Comparison of ENCODE assay signal across 16 cellular contexts in genomic region chr5:87399720-87400119, GRCh38. TPM values are rescaled to one million over a fixed set of nuclear protein-coding genes. Genes with fewer than 3 reads are reported as not detected.
DNase-seq lines count a peak whose midpoint lies in the region; ATAC-seq and TF ChIP-seq lines count a peak whose summit lies in the region.
"Had no signal": no experiment of that assay in that cellular context is flagged by ENCODE, and none has a peak within 500 bp of the region (broad histone marks: within the 10 kb centered on the region; RNA-seq: fewer than 3 reads in every experiment).

No MANE protein-coding gene starts in this region.

- H3K23ac ChIP-seq in neuronal stem cell (ENCODE audit: low read depth, low read length, poor library complexity) = no peak overlapping the region

- H3K4me3 Mint-ChIP-seq in activated CD8-positive, alpha-beta T cell treated with anti-CD3 and anti-CD28 coated beads for 36 hours = no peak overlapping the region
- no peak overlapping the region for H3K4me3 Mint-ChIP-seq in activated CD8-positive, alpha-beta T cell treated with anti-CD3 and anti-CD28 coated beads, Interleukin-2, amount 10 ng/mL, durations not matched to agents 7 days and 5 days
- H3K4me3 Mint-ChIP-seq in stimulated activated effector memory CD8-positive, alpha-beta T cell treated with anti-CD3 and anti-CD28 coated beads, Interleukin-12 subunit alpha, Interleukin-12 subunit beta, amount 100 ng/mL, for 72 hours = no peak overlapping the region
- H3K4me3 Mint-ChIP-seq: activated T-helper 1 cell treated with anti-CD3 and anti-CD28 coated beads, Interleukin-12 subunit alpha, Interleukin-12 subunit beta, Interleukin-2, Interleukin-4 antibody, amounts not matched to agents 30 ng/mL and 10 ng/mL and 1 ng/mL, durations not matched to agents 14 hours and 24 hours and 36 hours; GM23338; type B pancreatic cell had no signal

- H3K36me3 ChIP-seq in neuronal stem cell (replicated peaks in 1 of 2; ENCODE audit: control insufficient read depth in 2 of 2, insufficient read depth in 2 of 2, low read length in 2 of 2) = peaks cover 16 to 99% of the 10 kb centered on the region in 2 donors

- intact Hi-C loops in activated CD8-positive, alpha-beta T cell treated with anti-CD3 and anti-CD28 coated beads for 36 hours (cut with micrococcal nuclease) = loop anchor here (10.0 kb wide), 2 partner anchors 135 to 275 kb away; partner anchors contain the start of gene RASA1

- H2AFZ ChIP-seq in neuronal stem cell (ENCODE audit: low read length) = no peak overlapping the region
- H2AFZ ChIP-seq: GM23338 had no signal

- H2BK12ac ChIP-seq in neuronal stem cell (ENCODE audit: low read length) = no peak overlapping the region

- H3K9me3 ChIP-seq in neuronal stem cell (replicated peaks in 1 of 2; ENCODE audit: control insufficient read depth in 2 of 2, insufficient read depth in 1 of 2, low read depth in 1 of 2, low read length in 2 of 2) = peaks cover 4 to 6% of the 10 kb centered on the region in 2 donors
- H3K9me3 ChIP-seq: A549, Caco-2 had no signal

- H3K18ac ChIP-seq in neuronal stem cell (ENCODE audit: low read length) = no peak overlapping the region

- no peak overlapping the region for H4K91ac ChIP-seq in neuronal stem cell (ENCODE audit: low read depth, low read length, poor library complexity)

- H3K9ac ChIP-seq in neuronal stem cell (ENCODE audit: low read depth, low read length, poor library complexity) = no peak overlapping the region

- H3K4me2 ChIP-seq in neuronal stem cell (ENCODE audit: insufficient read depth, low read length, poor library complexity, severe bottlenecking) = no peak overlapping the region
- H3K4me2 ChIP-seq: A549, GM23338 had no signal

- WGBS in neuronal stem cell (ENCODE audit: extremely low coverage in 2 of 2, insufficient read length in 2 of 2, insufficient replicate concordance in 1 of 2), 2 donors = no CpG with 5 or more reads among the region's 2 CpGs

- H3K14ac ChIP-seq in neuronal stem cell (ENCODE audit: low read length) = no peak overlapping the region

- POLR2A ChIA-PET in activated CD8-positive, alpha-beta T cell treated with anti-CD3 and anti-CD28 coated beads for 36 hours (lab: Charles Lee) = interaction anchor here (1.5 kb wide), 1 partner anchor 12 kb away, joined by 5 read pairs; the partner anchor contains the start of gene CCNH
- POLR2A ChIA-PET in activated CD8-positive, alpha-beta T cell treated with anti-CD3 and anti-CD28 coated beads, Interleukin-2, amount 10 ng/mL, durations not matched to agents 7 days and 5 days (lab: Charles Lee) = interaction anchor here (0.7 to 1.0 kb wide), 3 partner anchors 12 to 1408 kb away, joined by 3 read pairs; partner anchors contain the start of gene CCNH

- peak overlapping the region; percentile 10 for H3K27ac Mint-ChIP-seq in activated CD8-positive, alpha-beta T cell treated with anti-CD3 and anti-CD28 coated beads for 36 hours
- no peak overlapping the region for H3K27ac Mint-ChIP-seq in activated CD8-positive, alpha-beta T cell treated with anti-CD3 and anti-CD28 coated beads, Interleukin-2, amount 10 ng/mL, durations not matched to agents 7 days and 5 days
- H3K27ac Mint-ChIP-seq in stimulated activated effector memory CD8-positive, alpha-beta T cell treated with anti-CD3 and anti-CD28 coated beads, Interleukin-12 subunit alpha, Interleukin-12 subunit beta, amount 100 ng/mL, for 72 hours = peak overlapping the region; percentile 43
- H3K27ac Mint-ChIP-seq: activated T-helper 1 cell treated with anti-CD3 and anti-CD28 coated beads, Interleukin-12 subunit alpha, Interleukin-12 subunit beta, Interleukin-2, Interleukin-4 antibody, amounts not matched to agents 30 ng/mL and 10 ng/mL and 1 ng/mL, durations not matched to agents 14 hours and 24 hours and 36 hours; GM23338; type B pancreatic cell had no signal

- H3K4me3 ChIP-seq in fibroblast of pulmonary artery (replicated peaks; ENCODE audit: low read depth, low read length) (no peak overlapping the region), neuronal stem cell (ENCODE audit: low read length in 2 of 2) (no peak overlapping the region)
- H3K4me3 ChIP-seq: A549, GM12878, GM23338 had no signal

- no peaks in the 10 kb centered on the region for H3K9me3 Mint-ChIP-seq in activated CD8-positive, alpha-beta T cell treated with anti-CD3 and anti-CD28 coated beads for 36 hours
- no peaks in the 10 kb centered on the region for H3K9me3 Mint-ChIP-seq in activated CD8-positive, alpha-beta T cell treated with anti-CD3 and anti-CD28 coated beads, Interleukin-2, amount 10 ng/mL, durations not matched to agents 7 days and 5 days (ENCODE audit: insufficient read depth)
- H3K9me3 Mint-ChIP-seq in stimulated activated effector memory CD8-positive, alpha-beta T cell treated with anti-CD3 and anti-CD28 coated beads, Interleukin-12 subunit alpha, Interleukin-12 subunit beta, amount 100 ng/mL, for 72 hours = no peaks in the 10 kb centered on the region
- H3K9me3 Mint-ChIP-seq: activated T-helper 1 cell treated with anti-CD3 and anti-CD28 coated beads, Interleukin-12 subunit alpha, Interleukin-12 subunit beta, Interleukin-2, Interleukin-4 antibody, amounts not matched to agents 30 ng/mL and 10 ng/mL and 1 ng/mL, durations not matched to agents 14 hours and 24 hours and 36 hours; type B pancreatic cell had no signal

- peaks cover 33% of the 10 kb centered on the region for H3K4me1 Mint-ChIP-seq in activated CD8-positive, alpha-beta T cell treated with anti-CD3 and anti-CD28 coated beads for 36 hours (ENCODE audit: low read depth)
- peaks cover 22% of the 10 kb centered on the region for H3K4me1 Mint-ChIP-seq in activated CD8-positive, alpha-beta T cell treated with anti-CD3 and anti-CD28 coated beads, Interleukin-2, amount 10 ng/mL, durations not matched to agents 7 days and 5 days (ENCODE audit: low read depth)
- no peaks in the 10 kb centered on the region for H3K4me1 Mint-ChIP-seq in stimulated activated effector memory CD8-positive, alpha-beta T cell treated with anti-CD3 and anti-CD28 coated beads, Interleukin-12 subunit alpha, Interleukin-12 subunit beta, amount 100 ng/mL, for 72 hours
- H3K4me1 Mint-ChIP-seq: GM23338 had no signal

- H3K27me3 Mint-ChIP-seq in activated CD8-positive, alpha-beta T cell treated with anti-CD3 and anti-CD28 coated beads for 36 hours = no peaks in the 10 kb centered on the region
- H3K27me3 Mint-ChIP-seq in activated CD8-positive, alpha-beta T cell treated with anti-CD3 and anti-CD28 coated beads, Interleukin-2, amount 10 ng/mL, durations not matched to agents 7 days and 5 days (ENCODE audit: low read depth) = no peaks in the 10 kb centered on the region
- H3K27me3 Mint-ChIP-seq: type B pancreatic cell had no signal

- peaks cover 58% of the 10 kb centered on the region for H3K36me3 Mint-ChIP-seq in activated CD8-positive, alpha-beta T cell treated with anti-CD3 and anti-CD28 coated beads for 36 hours (ENCODE audit: low read depth)
- H3K36me3 Mint-ChIP-seq in activated CD8-positive, alpha-beta T cell treated with anti-CD3 and anti-CD28 coated beads, Interleukin-2, amount 10 ng/mL, durations not matched to agents 7 days and 5 days (ENCODE audit: low read depth) = peaks cover 60% of the 10 kb centered on the region
- H3K36me3 Mint-ChIP-seq in stimulated activated effector memory CD8-positive, alpha-beta T cell treated with anti-CD3 and anti-CD28 coated beads, Interleukin-12 subunit alpha, Interleukin-12 subunit beta, amount 100 ng/mL, for 72 hours = peaks cover 100% of the 10 kb centered on the region

- DNase-seq in activated CD8-positive, alpha-beta T cell treated with anti-CD3 and anti-CD28 coated beads for 36 hours = no peak
- DNase-seq in activated CD8-positive, alpha-beta T cell treated with anti-CD3 and anti-CD28 coated beads, Interleukin-2, amount 10 ng/mL, durations not matched to agents 7 days and 5 days = no peak
- DNase-seq in NOMO-1 treated with DMSO at 0.1 percent for 48 hours (lab: John Stamatoyannopoulos, UW; ENCODE audit: unreplicated experiment) = peak; percentile 86
- peak; percentile 28 for DNase-seq in fibroblast of pulmonary artery (ENCODE audit: low read depth)
- DNase-seq in stimulated activated effector memory CD8-positive, alpha-beta T cell treated with anti-CD3 and anti-CD28 coated beads, Interleukin-12 subunit alpha, Interleukin-12 subunit beta, amount 100 ng/mL, for 72 hours (ENCODE audit: low spot score in 2 of 2) = no peak
- DNase-seq in activated naive CD4-positive, alpha-beta T cell treated with Interleukin-2 at 50 U/mL for 16 hours = no peak
- DNase-seq in NK-92 (lab: John Stamatoyannopoulos, UW; ENCODE audit: unreplicated experiment) = no peak
- no peak for DNase-seq in neuronal stem cell (ENCODE audit: low spot score)
- DNase-seq: activated CD4-positive, alpha-beta T cell treated with anti-CD3 and anti-CD28 coated beads, Interleukin-2, amount 50 U/mL, for 48 hours; Caco-2 had no signal

- H2BK120ac ChIP-seq in neuronal stem cell (ENCODE audit: low read depth, low read length) = no peak overlapping the region

- CTCF ChIA-PET in activated CD8-positive, alpha-beta T cell treated with anti-CD3 and anti-CD28 coated beads for 36 hours (lab: Charles Lee) = interaction anchor here (0.7 to 3.1 kb wide), 22 partner anchors 8 to 519 kb away, joined by 3 to 17 read pairs (median 3); partner anchors contain the start of genes CCNH and RASA1
- CTCF ChIA-PET in activated CD8-positive, alpha-beta T cell treated with anti-CD3 and anti-CD28 coated beads, Interleukin-2, amount 10 ng/mL, durations not matched to agents 7 days and 5 days (lab: Charles Lee) = interaction anchor here (0.5 to 2.9 kb wide), 27 partner anchors 8 to 519 kb away, joined by 3 to 37 read pairs (median 4); partner anchors contain the start of genes CCNH and RASA1

- no peak overlapping the region for H3K4ac ChIP-seq in neuronal stem cell (ENCODE audit: low read length)

- no peaks in the 10 kb centered on the region for H3K4me1 ChIP-seq in neuronal stem cell (ENCODE audit: control insufficient read depth in 2 of 2, insufficient read depth in 1 of 2, low read depth in 1 of 2, low read length in 2 of 2)

- no peak for ATAC-seq in activated CD8-positive, alpha-beta T cell treated with anti-CD3 and anti-CD28 coated beads for 36 hours
- ATAC-seq in activated CD8-positive, alpha-beta T cell treated with anti-CD3 and anti-CD28 coated beads, Interleukin-2, amount 10 ng/mL, durations not matched to agents 7 days and 5 days = no peak
- ATAC-seq in stimulated activated effector memory CD8-positive, alpha-beta T cell treated with anti-CD3 and anti-CD28 coated beads, Interleukin-12 subunit alpha, Interleukin-12 subunit beta, amount 100 ng/mL, for 72 hours = no peak

- no peaks in the 10 kb centered on the region for H3K27me3 ChIP-seq in neuronal stem cell (ENCODE audit: control insufficient read depth in 3 of 3, insufficient read depth in 3 of 3, low read depth in 1 of 3, low read length in 3 of 3)

- H2AK5ac ChIP-seq in neuronal stem cell (ENCODE audit: low read depth, low read length) = no peak overlapping the region

- no peak overlapping the region for H2BK5ac ChIP-seq in neuronal stem cell (ENCODE audit: low read length)

- no peak overlapping the region for H3K27ac ChIP-seq in neuronal stem cell (replicated peaks; ENCODE audit: low read length)
- H3K27ac ChIP-seq: A549, VCaP had no signal

- H2BK15ac ChIP-seq in neuronal stem cell (ENCODE audit: low read length) = no peak overlapping the region

- no peak for TF ChIP-seq CTCF in activated CD8-positive, alpha-beta T cell treated with anti-CD3 and anti-CD28 coated beads for 36 hours (IDR thresholded peaks at IDR 0.05)
- TF ChIP-seq CTCF in fibroblast of pulmonary artery (IDR thresholded peaks at IDR 0.05; ENCODE audit: low read length, missing control alignments) = no peak

- no peak overlapping the region for H4K8ac ChIP-seq in neuronal stem cell (ENCODE audit: low read depth, low read length)

- H3K79me1 ChIP-seq in neuronal stem cell (ENCODE audit: low read depth, low read length) = no peaks in the 10 kb centered on the region

RNA-seq across cellular contexts. Expression of gene CCNH, which starts 13.0 kb away (rescaled TPM):
- total RNA-seq in activated CD8-positive, alpha-beta T cell treated with anti-CD3 and anti-CD28 coated beads for 36 hours = 10 to 100 TPM; 68.7 to 76.1 TPM
- 10 to 100 TPM; 51.0 to 56.2 TPM for total RNA-seq in activated CD8-positive, alpha-beta T cell treated with anti-CD3 and anti-CD28 coated beads, Interleukin-2, amount 10 ng/mL, durations not matched to agents 7 days and 5 days
- polyA plus RNA-seq in neuronal stem cell (2013, experiment 1 of 2) = 33.5 TPM
- polyA plus RNA-seq in neuronal stem cell (2013, experiment 2 of 2) = 34.0 TPM

Comparison
In these comparisons a context has a peak if more than half of its experiments do, and no peak if none do; other contexts are left out.
1. DNase-seq: peak in NOMO-1 treated with DMSO at 0.1 percent for 48 hours (single experiment) and fibroblast of pulmonary artery (single experiment); none in activated CD8-positive, alpha-beta T cell treated with anti-CD3 and anti-CD28 coated beads for 36 hours (single experiment), activated CD8-positive, alpha-beta T cell treated with anti-CD3 and anti-CD28 coated beads, Interleukin-2, amount 10 ng/mL, durations not matched to agents 7 days and 5 days (single experiment), stimulated activated effector memory CD8-positive, alpha-beta T cell treated with anti-CD3 and anti-CD28 coated beads, Interleukin-12 subunit alpha, Interleukin-12 subunit beta, amount 100 ng/mL, for 72 hours (0 of 2), activated naive CD4-positive, alpha-beta T cell treated with Interleukin-2 at 50 U/mL for 16 hours (single experiment), NK-92 (single experiment) and neuronal stem cell (single experiment).